ENCODE assay signal across 1 cellular context in the genomic region with DNA sequence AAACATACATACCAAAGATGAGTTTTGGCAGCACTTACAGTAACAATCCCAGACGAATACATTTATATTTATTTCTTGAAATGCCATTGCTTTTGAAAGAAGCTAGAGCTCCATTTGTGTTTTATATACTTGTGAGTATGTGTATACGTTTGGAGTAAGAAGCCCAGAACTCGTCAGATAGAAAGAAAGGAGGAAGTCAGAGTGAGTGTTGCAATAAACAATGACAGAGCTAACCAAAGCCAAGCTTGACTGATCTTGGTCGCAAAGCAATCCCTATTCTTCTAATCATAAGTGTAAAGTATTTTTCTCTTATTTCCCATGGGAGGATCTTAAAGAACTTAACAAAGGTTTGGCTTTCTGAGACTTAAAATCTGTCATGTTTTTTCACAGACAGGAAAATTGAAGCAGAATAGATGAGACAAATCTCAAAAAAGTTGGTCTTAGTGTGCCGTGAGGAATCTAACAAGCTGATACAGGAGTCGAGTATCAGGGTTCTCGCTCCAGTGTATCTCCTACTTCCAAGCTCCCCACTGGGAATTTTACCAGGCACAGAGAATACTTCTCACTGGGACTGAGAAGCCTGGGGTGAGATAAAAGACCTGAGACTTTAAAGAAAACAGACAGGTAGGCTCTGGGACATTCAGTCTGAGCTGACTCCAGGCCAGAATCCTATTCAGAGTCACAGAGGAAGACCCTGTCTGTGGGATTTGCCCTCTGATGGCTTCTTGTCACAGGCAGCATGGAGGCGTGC.
TF ChIP-seq lines count a peak whose summit lies in the region.

No MANE protein-coding gene starts in this region.

TF ChIP-seq in IMR-90, 13 proteins besides CTCF, POLR2A, EP300 and RAD21:
- TF ChIP-seq, protein P1, sequence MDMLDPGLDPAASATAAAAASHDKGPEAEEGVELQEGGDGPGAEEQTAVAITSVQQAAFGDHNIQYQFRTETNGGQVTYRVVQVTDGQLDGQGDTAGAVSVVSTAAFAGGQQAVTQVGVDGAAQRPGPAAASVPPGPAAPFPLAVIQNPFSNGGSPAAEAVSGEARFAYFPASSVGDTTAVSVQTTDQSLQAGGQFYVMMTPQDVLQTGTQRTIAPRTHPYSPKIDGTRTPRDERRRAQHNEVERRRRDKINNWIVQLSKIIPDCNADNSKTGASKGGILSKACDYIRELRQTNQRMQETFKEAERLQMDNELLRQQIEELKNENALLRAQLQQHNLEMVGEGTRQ (IDR thresholded peaks at IDR 0.05; ENCODE audit: low read depth, low read length) = no peak
- no peak for TF ChIP-seq MXI1 (IDR thresholded peaks at IDR 0.05; ENCODE audit: borderline replicate concordance, low read depth, low read length)
- peak; percentile 87 for TF ChIP-seq CEBPB (IDR thresholded peaks at IDR 0.05; ENCODE audit: low read depth, low read length)
- TF ChIP-seq MAFK (IDR thresholded peaks at IDR 0.05; ENCODE audit: low read depth, low read length) = no peak
- no peak for TF ChIP-seq FOS (IDR thresholded peaks at IDR 0.05; ENCODE audit: low read depth, low read length)
